7 cellular contexts compared by ENCODE assay signal in the genomic region with DNA sequence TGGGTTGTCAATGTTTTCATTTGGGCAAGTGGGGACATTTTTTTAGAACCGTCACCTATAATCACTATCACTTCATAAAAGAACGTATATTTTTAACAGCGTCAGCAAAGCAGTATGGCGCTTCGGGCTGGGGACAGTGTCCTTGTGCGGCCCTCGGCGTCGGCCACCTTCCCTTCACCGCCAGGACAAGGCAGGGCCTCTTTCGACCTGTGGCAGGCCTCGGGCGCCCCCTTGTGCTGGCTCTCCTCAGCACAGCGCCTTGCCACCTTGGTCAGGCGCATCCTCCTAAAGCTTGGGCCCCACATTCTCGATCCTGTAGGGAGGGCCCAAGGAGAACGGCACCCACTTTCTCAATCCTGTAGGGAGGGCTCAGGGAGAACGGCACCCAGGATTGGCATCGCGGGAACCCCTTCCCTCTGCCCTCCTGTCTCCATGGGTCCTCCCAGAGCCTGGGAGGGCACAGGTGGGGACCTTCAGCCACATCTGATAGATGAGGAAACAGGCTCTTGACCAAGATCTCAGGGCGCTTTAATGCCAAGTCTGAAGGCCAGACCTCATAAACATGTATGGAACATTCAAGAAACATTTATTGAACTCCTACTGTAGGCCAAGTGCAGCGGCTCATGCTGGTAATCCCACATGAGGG. TPM values are rescaled to one million over a fixed set of nuclear protein-coding genes. Genes with fewer than 3 reads are reported as not detected.
DNase-seq lines count a peak whose midpoint lies in the region; ATAC-seq and TF ChIP-seq lines count a peak whose summit lies in the region.

No MANE protein-coding gene starts in this region.

- no peaks in the 10 kb centered on the region for H3K4me1 ChIP-seq in left lung

- H3K4me3 ChIP-seq in GM12865 (ENCODE audit: low read depth, low read length) (no peak overlapping the region), left lung (no peak overlapping the region)

- peak; percentile 81 for TF ChIP-seq CTCF in GM12865 (IDR thresholded peaks at IDR 0.05; ENCODE audit: insufficient read depth, low read depth, low read length, missing control alignments)
- TF ChIP-seq CTCF in left lung (IDR thresholded peaks at IDR 0.05) = peak; percentile 83 to 85

- peak; percentile 96 for ATAC-seq in left lung
- no peak for ATAC-seq in GM19035 (IDR thresholded peaks at IDR 0.05; ENCODE audit: unreplicated experiment)

- no peaks in the 10 kb centered on the region for H3K9me3 ChIP-seq in left lung

- peaks cover 0 to 29% of the 10 kb centered on the region in 2 donors for H3K27me3 ChIP-seq in left lung

- H3K27ac ChIP-seq in left lung = no peak overlapping the region

- DNase-seq in GM12865 (ENCODE audit: low read depth) = peak; percentile 64
- DNase-seq in NCI-H1092 treated with DMSO at 0.1 percent for 48 hours (lab: John Stamatoyannopoulos, UW) = peak; percentile 77
- DNase-seq in activated CD4-positive, CD25-positive, alpha-beta regulatory T cell (lab: John Stamatoyannopoulos, UW) = peak in 3 of 4 experiments; percentile 24
- DNase-seq in central memory CD4-positive, alpha-beta T cell = peak; percentile 25
- peak; percentile 71 to 93 for DNase-seq in left lung
- peak; percentile 55 to 61 for DNase-seq in stimulated activated CD8-positive, alpha-beta memory T cell treated with anti-CD3 and anti-CD28 coated beads, Interleukin-2, amount 100 ng/mL, for 48 hours (ENCODE audit: low read depth in 2 of 2)

- no peaks in the 10 kb centered on the region for H3K36me3 ChIP-seq in left lung

- intact Hi-C loops in left lung (cut with DNase I) = loop anchor here in 1 of 2 donors (5.0 to 10.0 kb wide), 2 partner anchors 274 to 497 kb away; no protein-coding TSS in a partner anchor

RNA-seq across cellular contexts. Expression of gene FADD, which starts 11.5 kb away (rescaled TPM):
- 10 to 100 TPM; 27.4 to 28.4 TPM for total RNA-seq in left lung

Comparison
In these comparisons a context has a peak if more than half of its experiments do, and no peak if none do; other contexts are left out.
1. DNase-seq: peak in every context shown above with its lines; median percentile 82 in left lung; 77 in NCI-H1092 treated with DMSO at 0.1 percent for 48 hours; 64 in GM12865; 58 in stimulated activated CD8-positive, alpha-beta memory T cell treated with anti-CD3 and anti-CD28 coated beads, Interleukin-2, amount 100 ng/mL, for 48 hours; 25 in central memory CD4-positive, alpha-beta T cell; 24 in activated CD4-positive, CD25-positive, alpha-beta regulatory T cell.